Comparison of ENCODE assay signal across 17 cellular contexts in the genomic region with DNA sequence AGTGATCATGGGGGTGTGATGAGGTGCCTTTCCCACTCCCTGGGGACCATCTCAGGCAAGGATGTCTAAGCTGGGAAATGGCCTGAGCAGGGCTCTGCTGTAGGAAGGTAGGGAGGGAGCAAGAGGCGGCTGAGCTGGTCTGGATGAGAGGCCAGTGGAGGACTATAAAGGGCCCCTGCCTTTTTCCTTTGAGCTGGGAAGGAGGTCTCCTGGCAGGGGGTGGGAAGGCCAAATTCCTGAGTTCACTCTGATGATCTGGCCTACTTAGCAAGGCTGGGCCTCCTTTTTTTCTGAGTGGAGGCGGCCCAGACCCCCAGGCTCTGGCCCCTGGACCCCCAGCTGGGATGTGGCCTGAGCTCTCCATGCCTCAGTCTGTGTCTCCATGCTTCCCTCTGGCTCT. TPM values are rescaled to one million over a fixed set of nuclear protein-coding genes. Genes with fewer than 3 reads are reported as not detected.
DNase-seq lines count a peak whose midpoint lies in the region; ATAC-seq and TF ChIP-seq lines count a peak whose summit lies in the region.
"Had no signal": no experiment of that assay in that cellular context is flagged by ENCODE, and none has a peak within 500 bp of the region (broad histone marks: within the 10 kb centered on the region; RNA-seq: fewer than 3 reads in every experiment).

No MANE protein-coding gene starts in this region.

- no peaks in the 10 kb centered on the region for H3K27me3 ChIP-seq in Karpas-422 (ENCODE audit: low read length)
- H3K27me3 ChIP-seq in gastrocnemius medialis: peaks cover 0 to 10% (median 0%) of the 10 kb centered on the region in 3 donors
- H3K27me3 ChIP-seq in aorta (ENCODE audit: control insufficient read depth in 1 of 2, insufficient read depth in 2 of 2, low read length in 1 of 2): no peaks in the 10 kb centered on the region

- no peak overlapping the region for H2AFZ ChIP-seq in Karpas-422 (ENCODE audit: low read length)

- H3K79me2 ChIP-seq in Karpas-422 (ENCODE audit: low read length): no peaks in the 10 kb centered on the region

- peaks cover 94% of the 10 kb centered on the region for H3K4me1 ChIP-seq in Karpas-422 (ENCODE audit: low read length)
- H3K4me1 ChIP-seq in gastrocnemius medialis: peaks cover 7 to 12% of the 10 kb centered on the region in 2 donors
- H3K4me1 ChIP-seq in aorta (ENCODE audit: control insufficient read depth in 1 of 2, insufficient read depth in 2 of 2, low read length in 2 of 2): no peaks in the 10 kb centered on the region

- DNase-seq in ELF-1 (ENCODE audit: low read depth, low spot score): peak; percentile 70
- DNase-seq in Karpas-422: no peak
- DNase-seq in iPS-NIHi11 (ENCODE audit: low spot score): peak; percentile 63
- no peak for DNase-seq in sciatic nerve (ENCODE audit: low spot score)
- DNase-seq in left cardiac atrium: no peak
- no peak for DNase-seq in gastrocnemius medialis
- no peak for DNase-seq in aorta
- DNase-seq: CD4-positive, CD25-positive, alpha-beta regulatory T cell; CD8-positive, alpha-beta memory T cell; COR-L47; GDM1; HCEC 1CT; HFFc6; IMR-90 had no signal

- intact Hi-C loops in sciatic nerve (cut with DNase I): no loop called here
- intact Hi-C loops in left cardiac atrium (cut with DNase I): no loop called here
- intact Hi-C loops in gastrocnemius medialis (cut with DNase I; ENCODE audit: low total_unique reads): no loop called here
- intact Hi-C loops in aorta (cut with DNase I): loop anchor here in 1 of 2 donors (10.0 kb wide), 1 partner anchor 287 kb away; no protein-coding TSS in a partner anchor

- no peak for TF ChIP-seq POLR2A in gastrocnemius medialis (IDR thresholded peaks at IDR 0.05)

- H4K20me1 ChIP-seq in Karpas-422 (ENCODE audit: insufficient read depth, low read depth, low read length): no peaks in the 10 kb centered on the region

- no peak for TF ChIP-seq CTCF in gastrocnemius medialis (IDR thresholded peaks at IDR 0.05 in 4 of 5, conservative IDR thresholded peaks at IDR 0.05 in 1 of 5)

- ATAC-seq in sciatic nerve: peak; percentile 19
- no peak for ATAC-seq in left cardiac atrium
- ATAC-seq in gastrocnemius medialis: no peak
- ATAC-seq in aorta (ENCODE audit: low FRiP score): no peak
- ATAC-seq: K562 had no signal

- in situ Hi-C loops in gastrocnemius medialis (cut with MboI; ENCODE audit: low sequenced_read_pairs in 4 of 4): no loop called here

- no peaks in the 10 kb centered on the region for H3K36me3 ChIP-seq in Karpas-422 (ENCODE audit: insufficient read depth, low read length)
- no peaks in the 10 kb centered on the region for H3K36me3 ChIP-seq in gastrocnemius medialis
- H3K36me3 ChIP-seq in aorta (ENCODE audit: control insufficient read depth in 1 of 2, insufficient read depth in 2 of 2, low read length in 1 of 2): no peaks in the 10 kb centered on the region
- H3K36me3 ChIP-seq: BLaER1 treated with 17β-estradiol and CSF1 and Interleukin-3, amounts not matched to agents 10 nM and 100 nM had no signal

- H3K27ac ChIP-seq in Karpas-422 (ENCODE audit: low read length) (peak overlapping the region; percentile 88), gastrocnemius medialis (no peak overlapping the region), aorta (ENCODE audit: low read depth in 1 of 2, low read length in 2 of 2) (no peak overlapping the region)
- H3K27ac ChIP-seq: BLaER1 treated with 17β-estradiol and CSF1 and Interleukin-3, amounts not matched to agents 10 nM and 100 nM had no signal

- WGBS in aorta, 2 donors: 98 to 100% methylated on average over 2 of the region's 2 CpGs

- H3K4me3 ChIP-seq in Karpas-422 (ENCODE audit: low read length): no peak overlapping the region
- no peak overlapping the region for H3K4me3 ChIP-seq in gastrocnemius medialis
- H3K4me3 ChIP-seq in aorta (ENCODE audit: low read length in 2 of 2): no peak overlapping the region
- H3K4me3 ChIP-seq: BLaER1 treated with 17β-estradiol and CSF1 and Interleukin-3, amounts not matched to agents 10 nM and 100 nM; K562 had no signal

- H3K4me2 ChIP-seq in Karpas-422 (ENCODE audit: low read depth, low read length, poor library complexity, severe bottlenecking): no peak overlapping the region
- H3K4me2 ChIP-seq: BLaER1 treated with 17β-estradiol and CSF1 and Interleukin-3, amounts not matched to agents 10 nM and 100 nM had no signal

- H3K9me2 ChIP-seq in Karpas-422 (replicated peaks; ENCODE audit: insufficient read depth, low read length): no peaks in the 10 kb centered on the region

- H3K9ac ChIP-seq in Karpas-422 (ENCODE audit: low read length): peak overlapping the region; percentile 29; the same call in 1 of the 2 replicates
- H3K9ac ChIP-seq: BLaER1 treated with 17β-estradiol and CSF1 and Interleukin-3, amounts not matched to agents 10 nM and 100 nM had no signal

- H3K9me3 ChIP-seq in Karpas-422 (ENCODE audit: low read length): no peaks in the 10 kb centered on the region
- no peaks in the 10 kb centered on the region for H3K9me3 ChIP-seq in gastrocnemius medialis
- no peaks in the 10 kb centered on the region for H3K9me3 ChIP-seq in aorta (ENCODE audit: control insufficient read depth, low read length)

RNA-seq across cellular contexts. Expression of gene PITX1, which starts 14.3 kb away (rescaled TPM):
- total RNA-seq in Karpas-422 (2014; rRNA removed; shearing (Covaris generic); ENCODE audit: low replicate concordance): 173 and 469 TPM in 2 replicates
- total RNA-seq in sciatic nerve (3.6 TPM), left cardiac atrium (not detected), gastrocnemius medialis (10 to 100 TPM in 1 of 4 donors, 1 to 10 TPM in 3; 5.3 to 21.2 (median 9.3) TPM), aorta (under 1 TPM in 1 of 2 donors, not detected in 1; 0.39 TPM)
- polyA plus RNA-seq in aorta: 1 to 10 TPM in 1 of 2 donors, under 1 TPM in 1; 0.49 to 2.3 TPM
- total RNA-seq: B cell; CD4-positive, CD25-positive, alpha-beta regulatory T cell; CD8-positive, alpha-beta memory T cell had no signal
- polyA plus RNA-seq: CD4-positive, CD25-positive, alpha-beta regulatory T cell; CD8-positive, alpha-beta memory T cell had no signal

Comparison
In these comparisons a context has a peak if more than half of its experiments do, and no peak if none do; other contexts are left out.
1. DNase-seq: peak in ELF-1 (single experiment) and iPS-NIHi11 (single experiment); none in Karpas-422 (single experiment), sciatic nerve (single experiment), left cardiac atrium (single experiment), gastrocnemius medialis (0 of 2) and aorta (0 of 2).